In the genomic region with DNA sequence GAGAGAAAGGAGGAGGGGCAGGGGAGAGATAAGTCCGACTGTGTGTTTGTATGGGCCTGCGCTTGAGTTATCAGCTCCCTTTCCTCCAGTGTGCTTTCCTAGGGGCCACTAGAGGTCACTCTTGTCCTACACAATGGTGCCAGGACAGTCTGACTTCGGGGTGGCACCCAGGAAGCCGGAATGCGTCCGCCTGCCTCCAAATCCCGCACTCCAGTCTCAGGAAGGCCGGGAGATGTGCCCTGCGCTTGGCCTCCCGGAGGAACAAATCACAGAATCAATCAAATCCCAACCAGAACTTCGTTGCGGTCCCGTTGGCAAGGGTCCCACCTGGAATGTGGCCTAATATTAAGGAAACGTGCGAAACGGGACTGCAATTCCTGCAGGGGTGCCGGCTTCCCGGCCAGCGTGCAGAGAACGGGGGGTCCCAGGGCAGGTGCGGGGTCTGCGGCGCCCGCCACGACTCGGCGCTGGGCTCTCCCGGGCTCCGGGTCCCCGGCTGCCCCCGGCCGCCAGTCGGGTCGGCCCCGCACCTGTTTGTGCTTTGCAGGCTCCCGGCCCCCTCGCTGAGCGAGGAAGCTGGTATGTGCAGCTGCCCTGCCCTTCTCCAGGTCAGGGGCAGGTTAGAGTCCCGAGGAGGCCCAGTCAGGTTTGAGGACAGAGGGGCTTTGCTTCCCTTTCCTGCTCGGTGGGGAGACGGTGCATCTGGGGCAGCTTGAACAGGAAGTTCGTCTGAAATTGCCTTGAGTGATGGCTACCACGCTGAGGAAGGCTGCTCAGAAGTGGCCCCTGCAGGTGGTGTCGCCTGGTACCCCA, we compare ENCODE assay signal across 8 cellular contexts. TPM values are rescaled to one million over a fixed set of nuclear protein-coding genes. Genes with fewer than 3 reads are reported as not detected.
DNase-seq lines count a peak whose midpoint lies in the region; ATAC-seq and TF ChIP-seq lines count a peak whose summit lies in the region.

No MANE protein-coding gene starts in this region.

- H3K9me3 ChIP-seq in effector memory CD4-positive, alpha-beta T cell (ENCODE audit: control insufficient read depth, low read length): no peaks in the 10 kb centered on the region
- no peaks in the 10 kb centered on the region for H3K9me3 ChIP-seq in lung (ENCODE audit: control insufficient read depth in 2 of 2, insufficient read depth in 1 of 2, low read length in 1 of 2)

- WGBS in lung, 2 donors: 2 to 3% methylated on average over 43 to 44 of the region's 44 CpGs

- no peaks in the 10 kb centered on the region for H3K27me3 ChIP-seq in effector memory CD4-positive, alpha-beta T cell (replicated peaks; ENCODE audit: control insufficient read depth, insufficient read depth, low read length, poor library complexity, severe bottlenecking)
- no peaks in the 10 kb centered on the region for H3K27me3 ChIP-seq in lung (ENCODE audit: control insufficient read depth, insufficient read depth)

- H3K4me3 ChIP-seq in effector memory CD4-positive, alpha-beta T cell (ENCODE audit: insufficient read depth, low read depth, low read length, poor library complexity, severe bottlenecking): peak overlapping the region; percentile 89
- H3K4me3 ChIP-seq in lung: peak overlapping the region; percentile 35

- peak; percentile 73 for DNase-seq in GM19240 (ENCODE audit: insufficient read length, low spot score)
- peak; percentile 61 to 85 for DNase-seq in NCI-H526 (lab: John Stamatoyannopoulos, UW)
- DNase-seq in activated CD4-positive, alpha-beta T cell treated with anti-CD3 and anti-CD28 coated beads, Interleukin-2, amount 50 U/mL, for 4 hours: peak; percentile 37 to 48
- DNase-seq in effector memory CD4-positive, alpha-beta T cell: peak; percentile 26 to 55 (median 41)
- peak; percentile 81 for DNase-seq in lung (ENCODE audit: low spot score)
- DNase-seq in stimulated activated CD4-positive, alpha-beta T cell treated with anti-CD3 and anti-CD28 coated beads, TNF-alpha, amount 100 ng/mL, for 1 hour (ENCODE audit: low read depth in 3 of 3, low spot score in 1 of 3): peak; percentile 28 to 49 (median 29)

- ATAC-seq in HG03378 (IDR thresholded peaks at IDR 0.05; ENCODE audit: unreplicated experiment) (peak; percentile 85), lung (ENCODE audit: insufficient read depth, low FRiP score) (peak; percentile 98)

- peak; percentile 87 for TF ChIP-seq CTCF in C4-2B (conservative IDR thresholded peaks at IDR 0.05)
- peak; percentile 77 for TF ChIP-seq CTCF in lung (IDR thresholded peaks at IDR 0.05; ENCODE audit: control extremely low read depth, extremely low read depth)

- H3K27ac ChIP-seq in C4-2B: no peak overlapping the region
- H3K27ac ChIP-seq in effector memory CD4-positive, alpha-beta T cell (ENCODE audit: insufficient read depth, low read length, poor library complexity, severe bottlenecking): no peak overlapping the region
- no peak overlapping the region for H3K27ac ChIP-seq in lung (ENCODE audit: low read depth in 1 of 2, low read length in 1 of 2)

- no peaks in the 10 kb centered on the region for H3K4me1 ChIP-seq in effector memory CD4-positive, alpha-beta T cell (ENCODE audit: control insufficient read depth, insufficient read depth, low read length, poor library complexity, severe bottlenecking)
- H3K4me1 ChIP-seq in lung (ENCODE audit: control insufficient read depth in 2 of 2, insufficient read depth in 2 of 2, low read length in 2 of 2): no peaks in the 10 kb centered on the region

- H3K36me3 ChIP-seq in effector memory CD4-positive, alpha-beta T cell (ENCODE audit: control insufficient read depth, insufficient read depth, low read length): no peaks in the 10 kb centered on the region
- no peaks in the 10 kb centered on the region for H3K36me3 ChIP-seq in lung (ENCODE audit: control insufficient read depth in 2 of 2, insufficient read depth in 2 of 2, low read length in 2 of 2)

RNA-seq across cellular contexts. Expression of a gene that starts 21.0 kb away (rescaled TPM):
- total RNA-seq in lung: 10 to 100 TPM; 32.3 to 89.5 TPM
- 10 to 100 TPM; 55.2 to 61.6 TPM for polyA plus RNA-seq in lung

RNA-seq across cellular contexts. Expression of a gene that starts 52.7 kb away (rescaled TPM):
- total RNA-seq in lung: 10 to 100 TPM in 1 of 2 donors, 1 to 10 TPM in 1; 8.2 to 16.8 TPM
- polyA plus RNA-seq in lung: 1 to 10 TPM; 2.3 to 6.9 TPM

Comparison
In these comparisons a context has a peak if more than half of its experiments do, and no peak if none do; other contexts are left out.
1. DNase-seq: peak in every context shown above with its lines; median percentile 81 in lung; 73 in GM19240; 73 in NCI-H526; 42 in activated CD4-positive, alpha-beta T cell treated with anti-CD3 and anti-CD28 coated beads, Interleukin-2, amount 50 U/mL, for 4 hours; 41 in effector memory CD4-positive, alpha-beta T cell; 29 in stimulated activated CD4-positive, alpha-beta T cell treated with anti-CD3 and anti-CD28 coated beads, TNF-alpha, amount 100 ng/mL, for 1 hour.